Comparison of ENCODE assay signal across 8 cellular contexts in the genomic region with DNA sequence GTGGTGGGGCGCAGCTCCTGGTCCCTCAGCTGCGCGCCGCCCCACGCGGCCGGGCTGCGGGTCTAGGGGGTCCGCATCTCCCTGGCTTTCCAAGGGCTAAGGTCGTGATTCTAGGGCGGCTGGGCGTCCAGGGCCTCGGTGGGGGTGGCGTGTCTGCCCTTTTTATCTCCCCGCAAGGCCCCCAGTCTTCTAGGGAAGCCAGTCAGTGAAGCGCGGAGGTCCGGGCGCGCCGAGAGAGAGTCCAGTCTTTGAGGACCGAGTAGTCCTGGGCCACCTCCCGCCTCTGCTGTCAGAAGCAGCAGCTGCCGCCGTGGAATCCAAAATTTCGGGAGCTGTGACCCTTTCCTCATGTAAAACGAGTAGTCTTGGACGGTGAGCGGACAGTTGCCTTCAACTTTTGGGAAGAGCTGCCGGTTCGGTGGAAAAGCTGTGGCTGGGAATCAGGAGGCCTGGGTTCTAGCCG. TPM values are rescaled to one million over a fixed set of nuclear protein-coding genes. Genes with fewer than 3 reads are reported as not detected.
DNase-seq lines count a peak whose midpoint lies in the region; ATAC-seq and TF ChIP-seq lines count a peak whose summit lies in the region.
"Not testable (repeated sequence)": the region's sequence is repeated elsewhere in the genome, so short reads cannot be mapped to it uniquely, and the experiment has no call there.

No MANE protein-coding gene starts in this region.

- not testable (repeated sequence) for H4K20me1 ChIP-seq in DND-41 (ENCODE audit: insufficient read depth, low read length)

- peaks cover 31% of the 10 kb centered on the region for H3K4me1 Mint-ChIP-seq in T-helper 1 cell treated with Interleukin-12 subunit alpha and Interleukin-12 subunit beta and Interleukin-4 antibody, amounts not matched to agents 30 μg/mL and 1 μg/mL, for 36 hours (ENCODE audit: low read depth)
- H3K4me1 Mint-ChIP-seq in MCF 10A (ENCODE audit: insufficient read depth, unreplicated experiment): peaks cover 24% of the 10 kb centered on the region
- peaks cover 38 to 62% (median 47%) of the 10 kb centered on the region in 7 donors for H3K4me1 Mint-ChIP-seq in naive thymus-derived CD4-positive, alpha-beta T cell

- peaks cover 48% of the 10 kb centered on the region for H3K79me2 ChIP-seq in DND-41 (ENCODE audit: insufficient read depth, low read length)

- H2AFZ ChIP-seq in DND-41 (ENCODE audit: low read depth, low read length): peak overlapping the region; percentile 93

- BruUV-seq in MCF 10A (replicated peaks; lab: Mats Ljungman, UMichigan): not testable (repeated sequence)

- not testable (repeated sequence) for H3K36me3 ChIP-seq in DND-41 (ENCODE audit: insufficient read depth, low read length); H7 (replicated peaks; ENCODE audit: control insufficient read depth, insufficient read depth, low read length); heart left ventricle; naive thymus-derived CD4-positive, alpha-beta T cell (ENCODE audit: control insufficient read depth in 2 of 3, insufficient read depth in 3 of 3, low read length in 3 of 3)

- H3K4me3 Mint-ChIP-seq in T-helper 1 cell treated with Interleukin-12 subunit alpha and Interleukin-12 subunit beta and Interleukin-4 antibody, amounts not matched to agents 30 μg/mL and 1 μg/mL, for 36 hours: peak overlapping the region; percentile 96
- peak overlapping the region; percentile 88 for H3K4me3 Mint-ChIP-seq in MCF 10A (ENCODE audit: unreplicated experiment)
- peak overlapping the region; percentile 89 to 98 (median 95) for H3K4me3 Mint-ChIP-seq in naive thymus-derived CD4-positive, alpha-beta T cell

- CTCF ChIA-PET in MCF 10A (lab: Yijun Ruan, JAX): interaction anchor here (0.6 to 2.1 kb wide), 8 partner anchors 24 to 659 kb away, joined by 3 to 6 read pairs (median 3); no protein-coding TSS in a partner anchor
- CTCF ChIA-PET in naive thymus-derived CD4-positive, alpha-beta T cell (lab: Charles Lee): interaction anchor here (0.6 kb wide), 1 partner anchor 526 kb away, joined by 5 read pairs; no protein-coding TSS in a partner anchor

- H3K4me2 ChIP-seq in DND-41 (ENCODE audit: insufficient read depth, low read length): peak overlapping the region; percentile 65

- TF ChIP-seq POLR2A in heart left ventricle (IDR thresholded peaks at IDR 0.05): not testable (repeated sequence)

- 1 to 2% (median 2%) methylated on average over 18 to 32 of the region's 32 CpGs for WGBS in heart left ventricle, 4 donors

- H3K27ac Mint-ChIP-seq in T-helper 1 cell treated with Interleukin-12 subunit alpha and Interleukin-12 subunit beta and Interleukin-4 antibody, amounts not matched to agents 30 μg/mL and 1 μg/mL, for 36 hours: peak overlapping the region; percentile 97
- H3K27ac Mint-ChIP-seq in MCF 10A (ENCODE audit: low read depth, unreplicated experiment): peak overlapping the region; percentile 93
- H3K27ac Mint-ChIP-seq in naive thymus-derived CD4-positive, alpha-beta T cell: peak overlapping the region; percentile 76 to 99 (median 97)

- H3K27ac ChIP-seq in DND-41 (ENCODE audit: low read length) (peak overlapping the region; percentile 80), heart left ventricle (peak overlapping the region; percentile 31 to 92 (median 84)), substantia nigra (ENCODE audit: low read depth, low read length, poor library complexity, severe bottlenecking) (peak overlapping the region; percentile 84)
- peak overlapping the region; percentile 99 for H3K27ac ChIP-seq in naive thymus-derived CD4-positive, alpha-beta T cell (ENCODE audit: low read depth, low read length)

- H3K27me3 Mint-ChIP-seq in T-helper 1 cell treated with Interleukin-12 subunit alpha and Interleukin-12 subunit beta and Interleukin-4 antibody, amounts not matched to agents 30 μg/mL and 1 μg/mL, for 36 hours (ENCODE audit: low read depth); MCF 10A (ENCODE audit: insufficient read depth, unreplicated experiment): not testable (repeated sequence)
- H3K27me3 Mint-ChIP-seq in naive thymus-derived CD4-positive, alpha-beta T cell: peaks cover 0 to 10% (median 0%) of the 10 kb centered on the region in 5 donors

- not testable (repeated sequence) for TF ChIP-seq CTCF in DND-41 (IDR thresholded peaks at IDR 0.05; ENCODE audit: borderline replicate concordance, extremely low read depth, low read length, poor library complexity, severe bottlenecking); MCF 10A (IDR thresholded peaks at IDR 0.05; ENCODE audit: unreplicated experiment); heart left ventricle (IDR thresholded peaks at IDR 0.05)

- peaks cover 13% of the 10 kb centered on the region for H3K36me3 Mint-ChIP-seq in T-helper 1 cell treated with Interleukin-12 subunit alpha and Interleukin-12 subunit beta and Interleukin-4 antibody, amounts not matched to agents 30 μg/mL and 1 μg/mL, for 36 hours (ENCODE audit: low read depth)
- H3K36me3 Mint-ChIP-seq in MCF 10A (ENCODE audit: insufficient read depth, unreplicated experiment): peaks cover 15% of the 10 kb centered on the region
- H3K36me3 Mint-ChIP-seq in naive thymus-derived CD4-positive, alpha-beta T cell: peaks cover 0 to 21% (median 7%) of the 10 kb centered on the region in 5 donors

- DNase-seq in DND-41; H7; MCF 10A (ENCODE audit: unreplicated experiment); naive thymus-derived CD4-positive, alpha-beta T cell: not testable (repeated sequence)
- DNase-seq in HS-5 (ENCODE audit: low read depth): peak; percentile 11
- DNase-seq in heart left ventricle: peak in 3 of 5 donors; percentile 19 to 46 (median 33)
- DNase-seq in substantia nigra (lab: John Stamatoyannopoulos, UW): peak in 23 of 49 donors; percentile 9 to 65 (median 37)

- intact Hi-C loops in MCF 10A (cut with micrococcal nuclease): not testable (repeated sequence)
- intact Hi-C loops in heart left ventricle (cut with DNase I): loop anchor here in 4 of 10 donors (5.0 to 10.0 kb wide), 3 partner anchors 37 to 55 kb away; partner anchors contain the start of gene ZCCHC7 (in 2 of the 4)
- intact Hi-C loops in naive thymus-derived CD4-positive, alpha-beta T cell (cut with micrococcal nuclease): loop anchor here (2.0 to 10.0 kb wide), 5 partner anchors 67 to 385 kb away; partner anchors contain the start of gene ZBTB5 (in 1 of the 2)

- H3K9me3 Mint-ChIP-seq in T-helper 1 cell treated with Interleukin-12 subunit alpha and Interleukin-12 subunit beta and Interleukin-4 antibody, amounts not matched to agents 30 μg/mL and 1 μg/mL, for 36 hours; MCF 10A (ENCODE audit: unreplicated experiment); naive thymus-derived CD4-positive, alpha-beta T cell: not testable (repeated sequence)

- ATAC-seq in DND-41 (ENCODE audit: insufficient read depth, low read depth); naive thymus-derived CD4-positive, alpha-beta T cell: not testable (repeated sequence)
- peak in 3 of 4 donors; percentile 25 to 63 (median 56) for ATAC-seq in heart left ventricle

- not testable (repeated sequence) for H3K9me3 ChIP-seq in DND-41 (ENCODE audit: insufficient read depth, low read length, severe bottlenecking); heart left ventricle; naive thymus-derived CD4-positive, alpha-beta T cell (ENCODE audit: control insufficient read depth in 2 of 3, low read length in 3 of 3)

- H3K4me1 ChIP-seq in DND-41 (ENCODE audit: insufficient read depth, low read length) (peaks cover 29% of the 10 kb centered on the region), heart left ventricle (peaks cover 0 to 49% (median 15%) of the 10 kb centered on the region in 12 donors)
- peaks cover 14 to 15% of the 10 kb centered on the region in 2 donors for H3K4me1 ChIP-seq in naive thymus-derived CD4-positive, alpha-beta T cell (ENCODE audit: control insufficient read depth in 2 of 2, insufficient read depth in 2 of 2, low read length in 2 of 2)

- peak overlapping the region; percentile 79 for H3K9ac ChIP-seq in DND-41 (ENCODE audit: low read depth, low read length)

- not testable (repeated sequence) for H3K27me3 ChIP-seq in DND-41 (ENCODE audit: insufficient read depth, low read length, poor library complexity); H7 (ENCODE audit: control insufficient read depth, insufficient read depth, low read length); heart left ventricle; naive thymus-derived CD4-positive, alpha-beta T cell (ENCODE audit: control insufficient read depth in 2 of 2, insufficient read depth in 2 of 2, low read length in 2 of 2)

- peak overlapping the region; percentile 56 to 76; a peak in 3 of 4 replicates for H3K4me3 ChIP-seq in DND-41 (ENCODE audit: low read depth in 1 of 2, low read length in 2 of 2)
- peak overlapping the region; percentile 89 for H3K4me3 ChIP-seq in H7 (ENCODE audit: insufficient read depth, low read depth, low read length)
- H3K4me3 ChIP-seq in heart left ventricle: peak overlapping the region; percentile 64 to 98 (median 86)
- peak overlapping the region; percentile 67 for H3K4me3 ChIP-seq in naive thymus-derived CD4-positive, alpha-beta T cell (ENCODE audit: low read length)

- POLR2A ChIA-PET in MCF 10A (lab: Yijun Ruan, JAX): interaction anchor here (1.1 to 6.9 kb wide), 13 partner anchors 9 to 334 kb away, joined by 3 to 63 read pairs (median 4); partner anchors contain the start of gene ZCCHC7
- POLR2A ChIA-PET in naive thymus-derived CD4-positive, alpha-beta T cell (lab: Charles Lee): interaction anchor here (0.6 to 6.1 kb wide), 5 partner anchors 39 to 217 kb away, joined by 3 to 68 read pairs (median 4); partner anchors contain the start of gene ZCCHC7

RNA-seq across cellular contexts. Expression of gene ZCCHC7, which starts 40.2 kb away (rescaled TPM):
- 20.5 and 28.6 TPM in 2 replicates for total RNA-seq in H7 (2014; rRNA removed; shearing (Covaris generic))
- total RNA-seq in MCF 10A (2022) (34.0 and 41.7 TPM in 2 replicates), heart left ventricle (10 to 100 TPM in 3 of 9 donors, 1 to 10 TPM in 6; 4.4 to 14.8 (median 9.1) TPM)
- 1 to 10 TPM; 3.5 to 4.8 TPM for polyA plus RNA-seq in heart left ventricle
- 10 to 100 TPM; 26.1 to 47.1 (median 40.9) TPM for total RNA-seq in naive thymus-derived CD4-positive, alpha-beta T cell
- 10 to 100 TPM; 27.9 to 40.3 TPM for polyA plus RNA-seq in naive thymus-derived CD4-positive, alpha-beta T cell

RNA-seq across cellular contexts. Expression of gene PAX5, which starts 46.1 kb away (rescaled TPM):
- 1.7 and 4.7 TPM in 2 replicates for total RNA-seq in H7 (2014; rRNA removed; shearing (Covaris generic))
- total RNA-seq in MCF 10A (2022) (not detected in 2 replicates), heart left ventricle (under 1 TPM in 3 of 9 donors, not detected in 6; 0.02 to 0.37 (median 0.14) TPM)
- under 1 TPM in 1 of 2 donors, not detected in 1; 0.01 TPM for polyA plus RNA-seq in heart left ventricle
- total RNA-seq in naive thymus-derived CD4-positive, alpha-beta T cell: 1 to 10 TPM in 1 of 5 experiments, under 1 TPM in 4; 0.12 to 8.0 (median 0.40) TPM
- polyA plus RNA-seq in naive thymus-derived CD4-positive, alpha-beta T cell: under 1 TPM in 1 of 2 donors, not detected in 1; 0.10 TPM
